ENCODE assay signal across 2 cellular contexts in the genomic region with DNA sequence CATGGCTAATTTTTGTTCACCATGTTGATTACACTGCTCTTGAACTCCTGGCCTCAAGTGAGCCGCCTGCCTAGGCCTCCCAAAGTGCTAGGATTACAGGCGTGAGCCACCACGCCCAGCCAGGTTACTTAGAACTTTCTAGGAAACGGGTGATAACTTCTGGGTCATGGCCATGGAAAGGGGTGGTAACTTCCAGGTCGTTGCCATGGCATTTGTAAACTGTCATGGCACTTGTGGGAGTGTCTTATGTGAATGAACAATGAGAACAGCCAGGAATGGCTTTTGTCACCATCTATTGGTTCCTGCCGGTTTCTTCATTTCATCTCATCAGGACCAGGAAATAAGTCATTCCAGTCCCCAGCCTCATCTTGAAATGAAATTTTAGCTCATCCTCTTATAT.
TF ChIP-seq lines count a peak whose summit lies in the region.

No MANE protein-coding gene starts in this region.

TF ChIP-seq in SK-N-SH, 30 proteins besides CTCF, POLR2A, EP300 and RAD21:
- TF ChIP-seq REST (IDR thresholded peaks at IDR 0.05; ENCODE audit: low read depth, low read length) (no peak), MXI1 (IDR thresholded peaks at IDR 0.05; ENCODE audit: low read depth, low read length) (no peak), GABPA (IDR thresholded peaks at IDR 0.05; ENCODE audit: low read depth) (peak; percentile 61)
- TF ChIP-seq, protein P1, sequence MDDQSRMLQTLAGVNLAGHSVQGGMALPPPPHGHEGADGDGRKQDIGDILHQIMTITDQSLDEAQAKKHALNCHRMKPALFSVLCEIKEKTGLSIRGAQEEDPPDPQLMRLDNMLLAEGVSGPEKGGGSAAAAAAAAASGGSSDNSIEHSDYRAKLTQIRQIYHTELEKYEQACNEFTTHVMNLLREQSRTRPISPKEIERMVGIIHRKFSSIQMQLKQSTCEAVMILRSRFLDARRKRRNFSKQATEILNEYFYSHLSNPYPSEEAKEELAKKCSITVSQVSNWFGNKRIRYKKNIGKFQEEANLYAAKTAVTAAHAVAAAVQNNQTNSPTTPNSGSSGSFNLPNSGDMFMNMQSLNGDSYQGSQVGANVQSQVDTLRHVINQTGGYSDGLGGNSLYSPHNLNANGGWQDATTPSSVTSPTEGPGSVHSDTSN (IDR thresholded peaks at IDR 0.05) = no peak
TF ChIP-seq in SK-N-SH: peak in this region for 1.

TF ChIP-seq in SK-N-SH treated with all-trans-retinoic acid at 6 μM for 48 hours, 23 proteins besides CTCF, POLR2A, EP300 and RAD21 (continued from another document):
- TF ChIP-seq GLIS3 (CRISPR knock-in tag; IDR thresholded peaks at IDR 0.05) (no peak), ARNTL (CRISPR knock-in tag; IDR thresholded peaks at IDR 0.05; ENCODE audit: borderline replicate concordance, low read depth) (no peak), CSDC2 (CRISPR knock-in tag; IDR thresholded peaks at IDR 0.05) (no peak)
TF ChIP-seq in SK-N-SH treated with all-trans-retinoic acid at 6 μM for 48 hours: peak in this region for 0.
